ENCODE assay signal across 16 cellular contexts in the genomic region with DNA sequence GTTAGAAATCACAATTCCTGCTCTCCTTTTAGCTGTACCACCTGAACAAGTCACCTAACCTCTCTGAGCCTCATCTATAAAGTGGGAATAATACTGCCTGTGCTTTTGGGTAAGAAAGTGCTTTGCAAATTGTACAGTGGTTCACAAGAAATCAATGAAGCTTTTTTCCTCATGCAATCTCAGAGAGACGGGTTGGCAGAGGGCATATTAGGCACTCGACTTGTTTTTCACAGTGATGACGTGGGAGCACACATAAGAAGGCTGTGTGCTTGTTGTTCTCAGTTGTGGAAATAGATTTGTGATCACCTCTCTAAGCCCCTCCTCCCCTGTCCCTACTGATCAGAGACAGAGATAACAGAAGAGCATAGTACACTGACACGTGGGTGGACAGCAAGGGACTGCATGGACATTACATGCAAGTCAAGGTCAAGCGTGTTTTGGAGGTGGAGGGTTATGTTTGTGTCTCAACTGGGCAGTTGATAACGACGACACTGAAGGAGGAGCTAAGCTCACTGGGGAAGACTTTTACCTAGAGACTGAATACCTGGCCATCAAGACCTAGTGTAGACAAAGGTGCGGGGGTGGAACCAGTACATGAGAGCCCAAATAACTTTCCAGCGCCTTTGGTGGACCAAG. TPM values are rescaled to one million over a fixed set of nuclear protein-coding genes. Genes with fewer than 3 reads are reported as not detected.
A peak's percentile ranks its signal among the peaks of the same experiment; 100 is the strongest.
DNase-seq lines count a peak whose midpoint lies in the region; ATAC-seq, FAIRE-seq and TF ChIP-seq lines count a peak whose summit lies in the region.
"Had no signal": no experiment of that assay in that cellular context is flagged by ENCODE, and none has a peak within 500 bp of the region (broad histone marks: within the 10 kb centered on the region; RNA-seq: fewer than 3 reads in every experiment).

No MANE protein-coding gene starts in this region.

- peaks cover 20% of the 10 kb centered on the region for H3K4me1 Mint-ChIP-seq in activated CD4-positive, alpha-beta memory T cell treated with anti-CD3 and anti-CD28 coated beads, Interleukin-2, amount 10 ng/mL, durations not matched to agents 7 days and 5 days
- H3K4me1 Mint-ChIP-seq in activated CD4-positive, alpha-beta memory T cell treated with anti-CD3 and anti-CD28 coated beads for 36 hours (ENCODE audit: low read depth), result peaks cover 18% of the 10 kb centered on the region
- peaks cover 35% of the 10 kb centered on the region for H3K4me1 Mint-ChIP-seq in stimulated activated effector memory CD8-positive, alpha-beta T cell treated with anti-CD3 and anti-CD28 coated beads, Interleukin-12 subunit alpha, Interleukin-12 subunit beta, amount 100 ng/mL, for 72 hours

- no peak for ATAC-seq in stimulated activated effector memory CD8-positive, alpha-beta T cell treated with anti-CD3 and anti-CD28 coated beads, Interleukin-12 subunit alpha, Interleukin-12 subunit beta, amount 100 ng/mL, for 72 hours
- no peak for ATAC-seq in GM21576 (IDR thresholded peaks at IDR 0.05; ENCODE audit: unreplicated experiment)
- ATAC-seq: activated CD8-positive, alpha-beta memory T cell treated with anti-CD3 and anti-CD28 coated beads, Interleukin-2, amount 10 ng/mL, durations not matched to agents 7 days and 5 days had no signal

- H3K27ac Mint-ChIP-seq in activated CD4-positive, alpha-beta memory T cell treated with anti-CD3 and anti-CD28 coated beads, Interleukin-2, amount 10 ng/mL, durations not matched to agents 7 days and 5 days, result no peak overlapping the region
- H3K27ac Mint-ChIP-seq in activated CD4-positive, alpha-beta memory T cell treated with anti-CD3 and anti-CD28 coated beads for 36 hours, result no peak overlapping the region
- H3K27ac Mint-ChIP-seq in stimulated activated effector memory CD8-positive, alpha-beta T cell treated with anti-CD3 and anti-CD28 coated beads, Interleukin-12 subunit alpha, Interleukin-12 subunit beta, amount 100 ng/mL, for 72 hours, result no peak overlapping the region

- intact Hi-C loops in activated CD4-positive, alpha-beta memory T cell treated with anti-CD3 and anti-CD28 coated beads for 36 hours (cut with micrococcal nuclease), result loop anchor here (5.0 kb wide), 2 partner anchors 95 to 580 kb away; a partner anchor contains a TSS

- peak overlapping the region; percentile 92 for H3K4me2 ChIP-seq in hepatocyte

- no peaks in the 10 kb centered on the region for H3K9me3 ChIP-seq in hepatocyte (ENCODE audit: low read depth)
- H3K9me3 ChIP-seq: esophagus muscularis mucosa had no signal

- 57% methylated on average over 9 of the region's 9 CpGs for WGBS in hepatocyte (ENCODE audit: low lambda C conversion rate, missing lambda C conversion rate)

- H4K20me1 ChIP-seq in hepatocyte (ENCODE audit: insufficient read depth, poor library complexity, severe bottlenecking), result peaks cover 10% of the 10 kb centered on the region

- CTCF ChIA-PET in activated CD4-positive, alpha-beta memory T cell treated with anti-CD3 and anti-CD28 coated beads, Interleukin-2, amount 10 ng/mL, durations not matched to agents 7 days and 5 days (lab: Charles Lee), result interaction anchor here (1.1 to 1.9 kb wide), 4 partner anchors 14 to 26 kb away, joined by 3 to 5 read pairs (median 4); no protein-coding TSS in a partner anchor
- CTCF ChIA-PET in activated CD4-positive, alpha-beta memory T cell treated with anti-CD3 and anti-CD28 coated beads for 36 hours (lab: Charles Lee), result interaction anchor here (0.8 to 2.0 kb wide), 5 partner anchors 23 to 44 kb away, joined by 3 to 8 read pairs (median 6); no protein-coding TSS in a partner anchor

- H3K9me2 ChIP-seq in hepatocyte (replicated peaks; ENCODE audit: insufficient read depth), result no peaks in the 10 kb centered on the region

- H3K27ac ChIP-seq in hepatocyte, result peak overlapping the region; percentile 79

- no peak for TF ChIP-seq POLR2A in GM12891 (IDR thresholded peaks at IDR 0.05; ENCODE audit: low read depth, low read length)

- no peak overlapping the region for H2AFZ ChIP-seq in hepatocyte

- H3K27me3 Mint-ChIP-seq in activated CD4-positive, alpha-beta memory T cell treated with anti-CD3 and anti-CD28 coated beads, Interleukin-2, amount 10 ng/mL, durations not matched to agents 7 days and 5 days, result peaks cover 18% of the 10 kb centered on the region
- H3K27me3 Mint-ChIP-seq in activated CD4-positive, alpha-beta memory T cell treated with anti-CD3 and anti-CD28 coated beads for 36 hours, result peaks cover 5% of the 10 kb centered on the region

- H3K4me3 ChIP-seq in hepatocyte, result no peak overlapping the region

- no peak for TF ChIP-seq CTCF in hepatocyte (IDR thresholded peaks at IDR 0.05; ENCODE audit: poor library complexity)

- H3K79me2 ChIP-seq in hepatocyte, result peaks cover 24% of the 10 kb centered on the region

- no peaks in the 10 kb centered on the region for H3K36me3 ChIP-seq in hepatocyte (replicated peaks; ENCODE audit: insufficient read depth, low read depth)
- H3K36me3 ChIP-seq: esophagus muscularis mucosa had no signal

- peaks cover 31% of the 10 kb centered on the region for H3K4me1 ChIP-seq in hepatocyte (ENCODE audit: insufficient read depth)

- no peak for DNase-seq in activated CD4-positive, alpha-beta memory T cell treated with anti-CD3 and anti-CD28 coated beads, Interleukin-2, amount 10 ng/mL, durations not matched to agents 7 days and 5 days
- no peak for DNase-seq in activated CD4-positive, alpha-beta memory T cell treated with anti-CD3 and anti-CD28 coated beads for 36 hours
- DNase-seq in NCI-H2029 treated with DMSO at 0.1 percent for 48 hours (lab: John Stamatoyannopoulos, UW), result peak; percentile 48
- peak; percentile 44 for DNase-seq in hepatocyte (ENCODE audit: low spot score)
- DNase-seq in stimulated activated effector memory CD8-positive, alpha-beta T cell treated with anti-CD3 and anti-CD28 coated beads, Interleukin-12 subunit alpha, Interleukin-12 subunit beta, amount 100 ng/mL, for 72 hours (ENCODE audit: low spot score in 2 of 2), result no peak
- no peak for DNase-seq in HPDE6-E6E7 (ENCODE audit: extremely low spot score)
- no peak for DNase-seq in GM12891 (ENCODE audit: insufficient read length, low spot score)
- DNase-seq: activated CD8-positive, alpha-beta memory T cell treated with anti-CD3 and anti-CD28 coated beads, Interleukin-2, amount 10 ng/mL, durations not matched to agents 7 days and 5 days; EL; NCI-H1436; stimulated activated CD4-positive, alpha-beta T cell treated with anti-CD3 and anti-CD28 coated beads, Interleukin-15, amount 100 ng/mL, for 24 hours had no signal

- no peaks in the 10 kb centered on the region for H3K9me3 Mint-ChIP-seq in activated CD4-positive, alpha-beta memory T cell treated with anti-CD3 and anti-CD28 coated beads, Interleukin-2, amount 10 ng/mL, durations not matched to agents 7 days and 5 days
- no peaks in the 10 kb centered on the region for H3K9me3 Mint-ChIP-seq in activated CD4-positive, alpha-beta memory T cell treated with anti-CD3 and anti-CD28 coated beads for 36 hours
- H3K9me3 Mint-ChIP-seq in stimulated activated effector memory CD8-positive, alpha-beta T cell treated with anti-CD3 and anti-CD28 coated beads, Interleukin-12 subunit alpha, Interleukin-12 subunit beta, amount 100 ng/mL, for 72 hours, result no peaks in the 10 kb centered on the region

- no peaks in the 10 kb centered on the region for H3K27me3 ChIP-seq in hepatocyte
- H3K27me3 ChIP-seq: esophagus muscularis mucosa had no signal

- no peak for FAIRE-seq in GM12891 (lab: Jason Lieb, UNC)
- FAIRE-seq: colon, GM12892, TTC549 had no signal

- H3K36me3 Mint-ChIP-seq in activated CD4-positive, alpha-beta memory T cell treated with anti-CD3 and anti-CD28 coated beads, Interleukin-2, amount 10 ng/mL, durations not matched to agents 7 days and 5 days (ENCODE audit: low read depth), result peaks cover 2% of the 10 kb centered on the region
- H3K36me3 Mint-ChIP-seq in activated CD4-positive, alpha-beta memory T cell treated with anti-CD3 and anti-CD28 coated beads for 36 hours, result peaks cover 5% of the 10 kb centered on the region
- H3K36me3 Mint-ChIP-seq in stimulated activated effector memory CD8-positive, alpha-beta T cell treated with anti-CD3 and anti-CD28 coated beads, Interleukin-12 subunit alpha, Interleukin-12 subunit beta, amount 100 ng/mL, for 72 hours, result peaks cover 9% of the 10 kb centered on the region
- H3K36me3 Mint-ChIP-seq: activated CD8-positive, alpha-beta memory T cell treated with anti-CD3 and anti-CD28 coated beads, Interleukin-2, amount 10 ng/mL, durations not matched to agents 7 days and 5 days had no signal

- POLR2A ChIA-PET in activated CD4-positive, alpha-beta memory T cell treated with anti-CD3 and anti-CD28 coated beads, Interleukin-2, amount 10 ng/mL, durations not matched to agents 7 days and 5 days (lab: Charles Lee), result interaction anchor here (1.0 kb wide), 1 partner anchor 14 kb away, joined by 3 read pairs; no protein-coding TSS in a partner anchor
- POLR2A ChIA-PET in activated CD4-positive, alpha-beta memory T cell treated with anti-CD3 and anti-CD28 coated beads for 36 hours (lab: Charles Lee), result no interaction called here

- H3K4me3 Mint-ChIP-seq in activated CD4-positive, alpha-beta memory T cell treated with anti-CD3 and anti-CD28 coated beads, Interleukin-2, amount 10 ng/mL, durations not matched to agents 7 days and 5 days, result peak overlapping the region; percentile 3
- H3K4me3 Mint-ChIP-seq in activated CD4-positive, alpha-beta memory T cell treated with anti-CD3 and anti-CD28 coated beads for 36 hours, result no peak overlapping the region
- H3K4me3 Mint-ChIP-seq in stimulated activated effector memory CD8-positive, alpha-beta T cell treated with anti-CD3 and anti-CD28 coated beads, Interleukin-12 subunit alpha, Interleukin-12 subunit beta, amount 100 ng/mL, for 72 hours, result peak overlapping the region; percentile 77

TF ChIP-seq in GM12891, 5 proteins besides CTCF, POLR2A, EP300 and RAD21:
- no peak for TF ChIP-seq TAF1 (IDR thresholded peaks at IDR 0.05; ENCODE audit: low read depth, low read length)
- TF ChIP-seq SPI1 (IDR thresholded peaks at IDR 0.05; ENCODE audit: low read depth, low read length), result no peak
- no peak for TF ChIP-seq POLR2AphosphoS5 (IDR thresholded peaks at IDR 0.05; ENCODE audit: low read depth, low read length)
- no peak for TF ChIP-seq PAX5 (IDR thresholded peaks at IDR 0.05; ENCODE audit: insufficient read depth, low read length, severe bottlenecking)
- TF ChIP-seq POU2F2 (IDR thresholded peaks at IDR 0.05; ENCODE audit: low read depth, low read length), result no peak

RNA-seq across cellular contexts. Expression of a gene that starts 1.7 kb away (rescaled TPM):
- 10 to 100 TPM; 15.0 to 15.2 TPM for total RNA-seq in activated CD4-positive, alpha-beta memory T cell treated with anti-CD3 and anti-CD28 coated beads, Interleukin-2, amount 10 ng/mL, durations not matched to agents 7 days and 5 days
- 10 to 100 TPM; 20.2 to 23.1 TPM for total RNA-seq in activated CD4-positive, alpha-beta memory T cell treated with anti-CD3 and anti-CD28 coated beads for 36 hours
- 37.4 and 41.0 TPM in 2 replicates for total RNA-seq in hepatocyte
- polyA plus RNA-seq in hepatocyte, result 38.9 and 51.3 TPM in 2 replicates
- 1.1 TPM for polyA plus RNA-seq in GM12891 (2012; ENCODE audit: low read depth, missing spikeins)

RNA-seq across cellular contexts. Expression of a gene that starts 51.4 kb away (rescaled TPM):
- total RNA-seq in activated CD4-positive, alpha-beta memory T cell treated with anti-CD3 and anti-CD28 coated beads, Interleukin-2, amount 10 ng/mL, durations not matched to agents 7 days and 5 days, result 10 to 100 TPM; 18.0 to 19.6 TPM
- total RNA-seq in activated CD4-positive, alpha-beta memory T cell treated with anti-CD3 and anti-CD28 coated beads for 36 hours, result 10 to 100 TPM; 18.1 to 18.2 TPM
- total RNA-seq in hepatocyte, result 25.1 and 31.9 TPM in 2 replicates
- 24.9 and 27.5 TPM in 2 replicates for polyA plus RNA-seq in hepatocyte
- 15.4 TPM for polyA plus RNA-seq in GM12891 (2012; ENCODE audit: low read depth, missing spikeins)

Comparison
In these comparisons a context has a peak if more than half of its experiments do, and no peak if none do; other contexts are left out.
1. DNase-seq: peak in NCI-H2029 treated with DMSO at 0.1 percent for 48 hours (single experiment) and hepatocyte (single experiment); none in activated CD4-positive, alpha-beta memory T cell treated with anti-CD3 and anti-CD28 coated beads, Interleukin-2, amount 10 ng/mL, durations not matched to agents 7 days and 5 days (single experiment), activated CD4-positive, alpha-beta memory T cell treated with anti-CD3 and anti-CD28 coated beads for 36 hours (single experiment), stimulated activated effector memory CD8-positive, alpha-beta T cell treated with anti-CD3 and anti-CD28 coated beads, Interleukin-12 subunit alpha, Interleukin-12 subunit beta, amount 100 ng/mL, for 72 hours (0 of 2), HPDE6-E6E7 (single experiment) and GM12891 (single experiment).